9 cellular contexts compared by ENCODE assay signal in genomic region chr3:151918253-151919029, GRCh38. TPM values are rescaled to one million over a fixed set of nuclear protein-coding genes. Genes with fewer than 3 reads are reported as not detected.
DNase-seq lines count a peak whose midpoint lies in the region; ATAC-seq and TF ChIP-seq lines count a peak whose summit lies in the region.
"Had no signal": no experiment of that assay in that cellular context is flagged by ENCODE, and none has a peak within 500 bp of the region (broad histone marks: within the 10 kb centered on the region; RNA-seq: fewer than 3 reads in every experiment).

No MANE protein-coding gene starts in this region.

- H3K27ac Mint-ChIP-seq in brain, result no peak overlapping the region
- H3K27ac Mint-ChIP-seq: stimulated activated naive CD8-positive, alpha-beta T cell treated with anti-CD3 and anti-CD28 coated beads, Interleukin-15, Interleukin-2, amounts not matched to agents 100 ng/mL and 50 ng/mL, for 24 hours had no signal

- H3K4me1 ChIP-seq in cardiac muscle cell (ENCODE audit: low read depth), result peaks cover 7% of the 10 kb centered on the region
- no peaks in the 10 kb centered on the region for H3K4me1 ChIP-seq in upper lobe of right lung

- H3K9me3 ChIP-seq in cardiac muscle cell (ENCODE audit: low read depth) (no peaks in the 10 kb centered on the region), upper lobe of right lung (no peaks in the 10 kb centered on the region)

- H3K36me3 ChIP-seq in cardiac muscle cell (no peaks in the 10 kb centered on the region), upper lobe of right lung (no peaks in the 10 kb centered on the region)

- peak; percentile 77 for ATAC-seq in HG03108 (IDR thresholded peaks at IDR 0.05; ENCODE audit: unreplicated experiment)
- peak; percentile 62 for ATAC-seq in upper lobe of right lung

- no peaks in the 10 kb centered on the region for H3K36me3 Mint-ChIP-seq in brain

- DNase-seq in cardiac muscle cell (ENCODE audit: low read depth in 1 of 2, low spot score in 1 of 2), result peak; percentile 50 to 83
- DNase-seq in cardiac septum (ENCODE audit: low spot score), result no peak
- DNase-seq in NCI-H69 (lab: John Stamatoyannopoulos, UW), result peak; percentile 62
- peak; percentile 45 for DNase-seq in kidney glomerular epithelial cell (lab: John Stamatoyannopoulos, UW)
- DNase-seq in upper lobe of right lung, result no peak
- DNase-seq in stimulated activated CD4-positive, alpha-beta T cell treated with anti-CD3 and anti-CD28 coated beads, Interleukin-2, amount 100 ng/mL, for 24 hours, result no peak

- peaks cover 0 to 3% (median 0%) of the 10 kb centered on the region in 5 experiments for H3K9me3 Mint-ChIP-seq in brain
- H3K9me3 Mint-ChIP-seq: stimulated activated naive CD8-positive, alpha-beta T cell treated with anti-CD3 and anti-CD28 coated beads, Interleukin-15, Interleukin-2, amounts not matched to agents 100 ng/mL and 50 ng/mL, for 24 hours had no signal

- H3K4me1 Mint-ChIP-seq in brain, result no peaks in the 10 kb centered on the region

- H3K27me3 ChIP-seq in cardiac muscle cell (no peaks in the 10 kb centered on the region), upper lobe of right lung (no peaks in the 10 kb centered on the region)

- peak; percentile 60 for TF ChIP-seq CTCF in cardiac muscle cell (IDR thresholded peaks at IDR 0.05; ENCODE audit: low read depth, low read length)
- peak; percentile 62 to 77 for TF ChIP-seq CTCF in brain (conservative IDR thresholded peaks at IDR 0.05)
- TF ChIP-seq CTCF in upper lobe of right lung (IDR thresholded peaks at IDR 0.05), result peak; percentile 60

- intact Hi-C loops in cardiac septum (cut with DNase I), result loop anchor here (5.0 kb wide), 2 partner anchors 81 to 691 kb away; no protein-coding TSS in a partner anchor
- intact Hi-C loops in upper lobe of right lung (cut with DNase I), result loop anchor here (10.0 kb wide), 1 partner anchor 474 kb away; no protein-coding TSS in a partner anchor

- H3K27ac ChIP-seq in cardiac muscle cell, result no peak overlapping the region
- no peak overlapping the region for H3K27ac ChIP-seq in upper lobe of right lung

- no peak overlapping the region for H3K4me3 ChIP-seq in cardiac muscle cell
- H3K4me3 ChIP-seq in upper lobe of right lung, result no peak overlapping the region

- H3K4me3 Mint-ChIP-seq in brain, result no peak overlapping the region
- H3K4me3 Mint-ChIP-seq: stimulated activated naive CD8-positive, alpha-beta T cell treated with anti-CD3 and anti-CD28 coated beads, Interleukin-15, Interleukin-2, amounts not matched to agents 100 ng/mL and 50 ng/mL, for 24 hours had no signal

- no peaks in the 10 kb centered on the region for H3K27me3 Mint-ChIP-seq in brain
- H3K27me3 Mint-ChIP-seq: stimulated activated naive CD8-positive, alpha-beta T cell treated with anti-CD3 and anti-CD28 coated beads, Interleukin-15, Interleukin-2, amounts not matched to agents 100 ng/mL and 50 ng/mL, for 24 hours had no signal

RNA-seq across cellular contexts. Expression of gene SUCNR1, which starts 45.0 kb away (rescaled TPM):
- total RNA-seq in cardiac muscle cell (0.11 TPM in 1 of 2 replicates, not detected in the other), cardiac septum (0.22 TPM), upper lobe of right lung (2.7 TPM)
- polyA plus RNA-seq in cardiac muscle cell (not detected in 2 replicates), brain (ENCODE audit: insufficient read depth, low read depth, low replicate concordance) (0.07 TPM)

Comparison
In these comparisons a context has a peak if more than half of its experiments do, and no peak if none do; other contexts are left out.
1. DNase-seq: peak in cardiac muscle cell (2 of 2), NCI-H69 (single experiment) and kidney glomerular epithelial cell (single experiment); none in cardiac septum (single experiment), upper lobe of right lung (single experiment) and stimulated activated CD4-positive, alpha-beta T cell treated with anti-CD3 and anti-CD28 coated beads, Interleukin-2, amount 100 ng/mL, for 24 hours (0 of 2).
2. Peak in every context shown above with its lines, with median percentiles within 50 percentile points of each other: CTCF ChIP-seq.